ENCODE assay signal across 16 cellular contexts in genomic region chr2:159175182-159175581, GRCh38.
DNase-seq lines count a peak whose midpoint lies in the region; ATAC-seq, FAIRE-seq and TF ChIP-seq lines count a peak whose summit lies in the region.
"Had no signal": no experiment of that assay in that cellular context is flagged by ENCODE, and none has a peak within 500 bp of the region (broad histone marks: within the 10 kb centered on the region; RNA-seq: fewer than 3 reads in every experiment).

No MANE protein-coding gene starts in this region.

- ATAC-seq in HG03442 (IDR thresholded peaks at IDR 0.05; ENCODE audit: unreplicated experiment) (peak; percentile 47), body of pancreas (no peak)

- no peak overlapping the region for H4K8ac ChIP-seq in neuronal stem cell (ENCODE audit: low read depth, low read length)

- no peaks in the 10 kb centered on the region for H3K9me3 Mint-ChIP-seq in T-helper 2 cell treated with Interferon-gamma antibody and Interleukin-4, amounts not matched to agents 5 μg/mL and 100 μg/mL, for 36 hours
- H3K9me3 Mint-ChIP-seq: activated CD4-positive, alpha-beta T cell treated with anti-CD3 and anti-CD28 coated beads, Interleukin-2, amount 10 ng/mL, durations not matched to agents 24 days and 14 days; activated T-helper 2 cell treated with anti-CD3 and anti-CD28 coated beads, Interferon-gamma antibody, Interleukin-2, Interleukin-4, amounts not matched to agents 10 μg/mL and 5 μg/mL and 100 μg/mL, durations not matched to agents 14 hours and 24 hours and 36 hours; immature natural killer cell had no signal

- no peak overlapping the region for H2AK5ac ChIP-seq in neuronal stem cell (ENCODE audit: low read depth, low read length)

- no peak overlapping the region for H3K4me2 ChIP-seq in neuronal stem cell (ENCODE audit: insufficient read depth, low read length, poor library complexity, severe bottlenecking)
- H3K4me2 ChIP-seq in MM.1S (ENCODE audit: low read depth, low read length), result no peak overlapping the region

- no peak overlapping the region for H3K27ac Mint-ChIP-seq in T-helper 2 cell treated with Interferon-gamma antibody and Interleukin-4, amounts not matched to agents 5 μg/mL and 100 μg/mL, for 36 hours
- H3K27ac Mint-ChIP-seq: activated CD4-positive, alpha-beta T cell treated with anti-CD3 and anti-CD28 coated beads, Interleukin-2, amount 10 ng/mL, durations not matched to agents 24 days and 14 days; activated T-helper 2 cell treated with anti-CD3 and anti-CD28 coated beads, Interferon-gamma antibody, Interleukin-2, Interleukin-4, amounts not matched to agents 10 μg/mL and 5 μg/mL and 100 μg/mL, durations not matched to agents 14 hours and 24 hours and 36 hours; immature natural killer cell had no signal

- no peak overlapping the region for H2BK5ac ChIP-seq in neuronal stem cell (ENCODE audit: low read length)

- H3K4me1 ChIP-seq in body of pancreas (peaks cover 20% of the 10 kb centered on the region), neuronal stem cell (ENCODE audit: control insufficient read depth in 2 of 2, insufficient read depth in 1 of 2, low read depth in 1 of 2, low read length in 2 of 2) (peaks cover 0 to 5% of the 10 kb centered on the region in 2 donors), MM.1S (ENCODE audit: low read length) (no peaks in the 10 kb centered on the region)

- H3K27ac ChIP-seq in body of pancreas (peak overlapping the region in 3 of 4 donors; percentile 52 to 66 (median 59)), neuronal stem cell (replicated peaks; ENCODE audit: low read length) (no peak overlapping the region), MM.1S (ENCODE audit: low read length) (no peak overlapping the region)

- no peak overlapping the region for H3K4me3 ChIP-seq in body of pancreas
- no peak overlapping the region for H3K4me3 ChIP-seq in neuronal stem cell (ENCODE audit: low read length in 2 of 2)
- no peak overlapping the region for H3K4me3 ChIP-seq in MM.1S (ENCODE audit: low read length)

- intact Hi-C loops in body of pancreas (cut with DNase I), result no loop called here

- H3K4me3 Mint-ChIP-seq in T-helper 2 cell treated with Interferon-gamma antibody and Interleukin-4, amounts not matched to agents 5 μg/mL and 100 μg/mL, for 36 hours, result no peak overlapping the region
- H3K4me3 Mint-ChIP-seq: activated CD4-positive, alpha-beta T cell treated with anti-CD3 and anti-CD28 coated beads, Interleukin-2, amount 10 ng/mL, durations not matched to agents 24 days and 14 days; immature natural killer cell had no signal

- H4K91ac ChIP-seq in neuronal stem cell (ENCODE audit: low read depth, low read length, poor library complexity), result no peak overlapping the region

- no peak for TF ChIP-seq POLR2A in body of pancreas (IDR thresholded peaks at IDR 0.05)

- H2AFZ ChIP-seq in neuronal stem cell (ENCODE audit: low read length) (no peak overlapping the region), MM.1S (ENCODE audit: low read length) (no peak overlapping the region)

- no peak overlapping the region for H3K18ac ChIP-seq in neuronal stem cell (ENCODE audit: low read length)

- no peaks in the 10 kb centered on the region for H3K4me1 Mint-ChIP-seq in T-helper 2 cell treated with Interferon-gamma antibody and Interleukin-4, amounts not matched to agents 5 μg/mL and 100 μg/mL, for 36 hours (ENCODE audit: low read depth)
- H3K4me1 Mint-ChIP-seq: activated CD4-positive, alpha-beta T cell treated with anti-CD3 and anti-CD28 coated beads, Interleukin-2, amount 10 ng/mL, durations not matched to agents 24 days and 14 days had no signal

- no peaks in the 10 kb centered on the region for H3K9me3 ChIP-seq in body of pancreas
- no peaks in the 10 kb centered on the region for H3K9me3 ChIP-seq in neuronal stem cell (replicated peaks in 1 of 2; ENCODE audit: control insufficient read depth in 2 of 2, insufficient read depth in 1 of 2, low read depth in 1 of 2, low read length in 2 of 2)
- H3K9me3 ChIP-seq in MM.1S (replicated peaks; ENCODE audit: insufficient read depth, low read length), result no peaks in the 10 kb centered on the region

- H3K23ac ChIP-seq in neuronal stem cell (ENCODE audit: low read depth, low read length, poor library complexity), result peak overlapping the region; percentile 58

- no peaks in the 10 kb centered on the region for H3K79me1 ChIP-seq in neuronal stem cell (ENCODE audit: low read depth, low read length)

- TF ChIP-seq CTCF in GM13976 (IDR thresholded peaks at IDR 0.05; ENCODE audit: borderline replicate concordance, control extremely low read depth, extremely low read depth, insufficient read depth, missing control alignments) (peak; percentile 0), body of pancreas (IDR thresholded peaks at IDR 0.05) (no peak), MM.1S (IDR thresholded peaks at IDR 0.05; ENCODE audit: low read length) (no peak)

- DNase-seq in GM13976 (ENCODE audit: low spot score), result no peak
- no peak for DNase-seq in body of pancreas
- no peak for DNase-seq in neuronal stem cell (ENCODE audit: low spot score)
- no peak for DNase-seq in T-helper 2 cell treated with Interferon-gamma antibody and Interleukin-4, amounts not matched to agents 5 μg/mL and 100 μg/mL, for 36 hours (ENCODE audit: low spot score)
- DNase-seq in MM.1S, result no peak
- no peak for DNase-seq in GM19239 (ENCODE audit: insufficient read length, low spot score)
- no peak for DNase-seq in activated CD4-positive, CD25-positive, alpha-beta regulatory T cell treated with anti-CD3 and anti-CD28 coated beads, Interleukin-2, amount 50 U/mL, for 72 hours
- DNase-seq: activated CD4-positive, alpha-beta T cell treated with anti-CD3 and anti-CD28 coated beads, Interleukin-2, amount 10 ng/mL, durations not matched to agents 24 days and 14 days; AML-193; DMS53; NCI-H1105 treated with DMSO at 0.1 percent for 48 hours; NCI-H526 treated with DMSO at 0.1 percent for 48 hours; retina had no signal

- no peaks in the 10 kb centered on the region for H3K36me3 Mint-ChIP-seq in T-helper 2 cell treated with Interferon-gamma antibody and Interleukin-4, amounts not matched to agents 5 μg/mL and 100 μg/mL, for 36 hours (ENCODE audit: low read depth)
- H3K36me3 Mint-ChIP-seq: immature natural killer cell had no signal

- FAIRE-seq in GM19239 (lab: Jason Lieb, UNC), result no peak

- H3K9me2 ChIP-seq in MM.1S (replicated peaks; ENCODE audit: insufficient read depth, low read length), result no peaks in the 10 kb centered on the region

- H4K20me1 ChIP-seq in MM.1S (ENCODE audit: insufficient read depth, low read length), result no peaks in the 10 kb centered on the region

- no peak overlapping the region for H2BK120ac ChIP-seq in neuronal stem cell (ENCODE audit: low read depth, low read length)

- no peaks in the 10 kb centered on the region for H3K27me3 Mint-ChIP-seq in T-helper 2 cell treated with Interferon-gamma antibody and Interleukin-4, amounts not matched to agents 5 μg/mL and 100 μg/mL, for 36 hours (ENCODE audit: low read depth)
- H3K27me3 Mint-ChIP-seq: activated CD4-positive, alpha-beta T cell treated with anti-CD3 and anti-CD28 coated beads, Interleukin-2, amount 10 ng/mL, durations not matched to agents 24 days and 14 days had no signal

- no peak overlapping the region for H3K4ac ChIP-seq in neuronal stem cell (ENCODE audit: low read length)

- H3F3A ChIP-seq in MM.1S (ENCODE audit: insufficient read depth, low read length), result no peaks in the 10 kb centered on the region

- no peak overlapping the region for H2BK12ac ChIP-seq in neuronal stem cell (ENCODE audit: low read length)

- in situ Hi-C loops in GM13976 (cut with MboI; ENCODE audit: low sequenced_read_pairs, unreplicated experiment), result no loop called here

- H3K9ac ChIP-seq in neuronal stem cell (ENCODE audit: low read depth, low read length, poor library complexity), result no peak overlapping the region
- H3K9ac ChIP-seq in MM.1S (ENCODE audit: low read length), result no peak overlapping the region

- H3K14ac ChIP-seq in neuronal stem cell (ENCODE audit: low read length), result peak overlapping the region; percentile 17

- no peaks in the 10 kb centered on the region for H3K27me3 ChIP-seq in body of pancreas
- H3K27me3 ChIP-seq in neuronal stem cell (ENCODE audit: control insufficient read depth in 3 of 3, insufficient read depth in 3 of 3, low read depth in 1 of 3, low read length in 3 of 3), result no peaks in the 10 kb centered on the region
- H3K27me3 ChIP-seq in MM.1S (replicated peaks; ENCODE audit: insufficient read depth, low read length), result no peaks in the 10 kb centered on the region

- H3K79me2 ChIP-seq in MM.1S (ENCODE audit: low read length), result no peaks in the 10 kb centered on the region

- H3K36me3 ChIP-seq in body of pancreas (replicated peaks in 1 of 2; ENCODE audit: insufficient read depth in 1 of 2, low read depth in 2 of 2) (peaks cover 0 to 17% of the 10 kb centered on the region in 2 donors), neuronal stem cell (replicated peaks in 1 of 2; ENCODE audit: control insufficient read depth in 2 of 2, insufficient read depth in 2 of 2, low read length in 2 of 2) (peaks cover 2 to 92% of the 10 kb centered on the region in 2 donors), MM.1S (replicated peaks; ENCODE audit: insufficient read depth, low read length) (no peaks in the 10 kb centered on the region)

- H2BK15ac ChIP-seq in neuronal stem cell (ENCODE audit: low read length), result no peak overlapping the region

- WGBS in body of pancreas, 2 donors, result 80 to 92% methylated on average over 6 of the region's 6 CpGs
- no CpG with 5 or more reads among the region's 6 CpGs for WGBS in neuronal stem cell (ENCODE audit: extremely low coverage in 2 of 2, insufficient read length in 2 of 2, insufficient replicate concordance in 1 of 2), 2 donors

Comparison
In these comparisons a context has a peak if more than half of its experiments do, and no peak if none do; other contexts are left out.
1. H3K27ac ChIP-seq: peak in body of pancreas (3 of 4); none in neuronal stem cell (single experiment) and MM.1S (single experiment).